In genomic region chr20:62200491-62201172, GRCh38 we compare ENCODE assay signal across 16 cellular contexts. TPM values are rescaled to one million over a fixed set of nuclear protein-coding genes. Genes with fewer than 3 reads are reported as not detected.
DNase-seq lines count a peak whose midpoint lies in the region; ATAC-seq and TF ChIP-seq lines count a peak whose summit lies in the region.
"Had no signal": no experiment of that assay in that cellular context is flagged by ENCODE, and none has a peak within 500 bp of the region (broad histone marks: within the 10 kb centered on the region; RNA-seq: fewer than 3 reads in every experiment).

No MANE protein-coding gene starts in this region.

- H3K27ac Mint-ChIP-seq in endothelial cell (ENCODE audit: unreplicated experiment): no peak overlapping the region
- no peak overlapping the region for H3K27ac Mint-ChIP-seq in activated CD4-positive, alpha-beta T cell treated with anti-CD3 and anti-CD28 coated beads, Interleukin-2, amount 10 ng/mL, durations not matched to agents 24 days and 14 days

- H3K4me3 Mint-ChIP-seq in endothelial cell (ENCODE audit: unreplicated experiment): peak overlapping the region; percentile 53
- no peak overlapping the region for H3K4me3 Mint-ChIP-seq in activated CD4-positive, alpha-beta T cell treated with anti-CD3 and anti-CD28 coated beads, Interleukin-2, amount 10 ng/mL, durations not matched to agents 24 days and 14 days
- H3K4me3 Mint-ChIP-seq: CD4-positive, CD25-positive, alpha-beta regulatory T cell had no signal

- H3K4me1 ChIP-seq in right atrium auricular region: no peaks in the 10 kb centered on the region
- no peaks in the 10 kb centered on the region for H3K4me1 ChIP-seq in neuronal stem cell (ENCODE audit: control insufficient read depth in 2 of 2, insufficient read depth in 1 of 2, low read depth in 1 of 2, low read length in 2 of 2)
- H3K4me1 ChIP-seq: Caco-2 had no signal

- H3K27me3 Mint-ChIP-seq in endothelial cell (ENCODE audit: unreplicated experiment): peaks cover 8% of the 10 kb centered on the region
- H3K27me3 Mint-ChIP-seq in activated CD4-positive, alpha-beta T cell treated with anti-CD3 and anti-CD28 coated beads, Interleukin-2, amount 10 ng/mL, durations not matched to agents 24 days and 14 days: no peaks in the 10 kb centered on the region
- H3K27me3 Mint-ChIP-seq: CD4-positive, CD25-positive, alpha-beta regulatory T cell had no signal

- WGBS in neuronal stem cell (ENCODE audit: extremely low coverage in 2 of 2, insufficient read length in 2 of 2, insufficient replicate concordance in 1 of 2), 2 donors: no CpG with 5 or more reads among the region's 38 CpGs

- H3K36me3 ChIP-seq in right atrium auricular region: peaks cover 60% of the 10 kb centered on the region
- peaks cover 29 to 63% of the 10 kb centered on the region in 2 donors for H3K36me3 ChIP-seq in neuronal stem cell (replicated peaks in 1 of 2; ENCODE audit: control insufficient read depth in 2 of 2, insufficient read depth in 2 of 2, low read length in 2 of 2)

- no peak overlapping the region for H3K14ac ChIP-seq in neuronal stem cell (ENCODE audit: low read length)

- H3K27ac ChIP-seq in right atrium auricular region (no peak overlapping the region), neuronal stem cell (replicated peaks; ENCODE audit: low read length) (no peak overlapping the region)

- TF ChIP-seq CTCF in right atrium auricular region (IDR thresholded peaks at IDR 0.05) (no peak), endothelial cell (IDR thresholded peaks at IDR 0.05; ENCODE audit: unreplicated experiment) (no peak), GM10266 (IDR thresholded peaks at IDR 0.05; ENCODE audit: control insufficient read depth, insufficient read depth, low read depth, missing control alignments) (no peak)

- no peaks in the 10 kb centered on the region for H3K9me3 Mint-ChIP-seq in endothelial cell (ENCODE audit: unreplicated experiment)
- no peaks in the 10 kb centered on the region for H3K9me3 Mint-ChIP-seq in activated CD4-positive, alpha-beta T cell treated with anti-CD3 and anti-CD28 coated beads, Interleukin-2, amount 10 ng/mL, durations not matched to agents 24 days and 14 days
- H3K9me3 Mint-ChIP-seq: CD4-positive, CD25-positive, alpha-beta regulatory T cell had no signal

- H2AK5ac ChIP-seq in neuronal stem cell (ENCODE audit: low read depth, low read length): no peak overlapping the region

- H3K9me3 ChIP-seq in right atrium auricular region (no peaks in the 10 kb centered on the region), neuronal stem cell (replicated peaks in 1 of 2; ENCODE audit: control insufficient read depth in 2 of 2, insufficient read depth in 1 of 2, low read depth in 1 of 2, low read length in 2 of 2) (peaks cover 0 to 2% of the 10 kb centered on the region in 2 donors)
- H3K9me3 ChIP-seq: Caco-2, MG63, Peyer's patch had no signal

- peaks cover 14% of the 10 kb centered on the region for H3K4me1 Mint-ChIP-seq in endothelial cell (ENCODE audit: unreplicated experiment)
- H3K4me1 Mint-ChIP-seq in activated CD4-positive, alpha-beta T cell treated with anti-CD3 and anti-CD28 coated beads, Interleukin-2, amount 10 ng/mL, durations not matched to agents 24 days and 14 days: no peaks in the 10 kb centered on the region

- in situ Hi-C loops in ACHN (cut with HindIII; ENCODE audit: low pct_ligation_motif_present, low pct_unique_long_range_greater_than_20kb, low sequenced_read_pairs): no loop called here

- no peak overlapping the region for H3K4me3 ChIP-seq in right atrium auricular region
- no peak overlapping the region for H3K4me3 ChIP-seq in neuronal stem cell (ENCODE audit: low read length in 2 of 2)
- H3K4me3 ChIP-seq: MG63 had no signal

- peaks cover 25% of the 10 kb centered on the region for H3K36me3 Mint-ChIP-seq in endothelial cell (ENCODE audit: low read depth, unreplicated experiment)
- H3K36me3 Mint-ChIP-seq in activated CD4-positive, alpha-beta T cell treated with anti-CD3 and anti-CD28 coated beads, Interleukin-2, amount 10 ng/mL, durations not matched to agents 24 days and 14 days (ENCODE audit: low read depth): peaks cover 41% of the 10 kb centered on the region

- peak overlapping the region; percentile 43 for H3K23ac ChIP-seq in neuronal stem cell (ENCODE audit: low read depth, low read length, poor library complexity)

- H4K91ac ChIP-seq in neuronal stem cell (ENCODE audit: low read depth, low read length, poor library complexity): no peak overlapping the region

- DNase-seq in left cardiac atrium: peak; percentile 20
- DNase-seq in right atrium auricular region (ENCODE audit: low spot score): no peak
- no peak for DNase-seq in endothelial cell (ENCODE audit: low spot score)
- no peak for DNase-seq in neuronal stem cell (ENCODE audit: low spot score)
- no peak for DNase-seq in kidney glomerular epithelial cell (lab: John Stamatoyannopoulos, UW)
- DNase-seq in ACHN: no peak
- DNase-seq in activated CD4-positive, alpha-beta T cell treated with anti-CD3 and anti-CD28 coated beads, Interleukin-2, amount 10 ng/mL, durations not matched to agents 24 days and 14 days: no peak
- DNase-seq in GM10266 (ENCODE audit: extremely low spot score): no peak
- DNase-seq: Caco-2; CD4-positive, CD25-positive, alpha-beta regulatory T cell; DMS153; EL; MG63; SIG-M5 had no signal

- peaks cover 4% of the 10 kb centered on the region for H3K79me1 ChIP-seq in neuronal stem cell (ENCODE audit: low read depth, low read length)

- ATAC-seq in left cardiac atrium: no peak

- no peak overlapping the region for H3K4me2 ChIP-seq in neuronal stem cell (ENCODE audit: insufficient read depth, low read length, poor library complexity, severe bottlenecking)

- no peak overlapping the region for H3K18ac ChIP-seq in neuronal stem cell (ENCODE audit: low read length)

- no peak overlapping the region for H2BK120ac ChIP-seq in neuronal stem cell (ENCODE audit: low read depth, low read length)

- H3K9ac ChIP-seq in neuronal stem cell (ENCODE audit: low read depth, low read length, poor library complexity): no peak overlapping the region

- no peaks in the 10 kb centered on the region for H3K27me3 ChIP-seq in right atrium auricular region
- H3K27me3 ChIP-seq in neuronal stem cell (ENCODE audit: control insufficient read depth in 3 of 3, insufficient read depth in 3 of 3, low read depth in 1 of 3, low read length in 3 of 3): no peaks in the 10 kb centered on the region
- H3K27me3 ChIP-seq: MG63, Peyer's patch had no signal

- no peak overlapping the region for H2AFZ ChIP-seq in neuronal stem cell (ENCODE audit: low read length)

- H2BK5ac ChIP-seq in neuronal stem cell (ENCODE audit: low read length): no peak overlapping the region

- H3K4ac ChIP-seq in neuronal stem cell (ENCODE audit: low read length): no peak overlapping the region

- no peak overlapping the region for H4K8ac ChIP-seq in neuronal stem cell (ENCODE audit: low read depth, low read length)

- intact Hi-C loops in left cardiac atrium (cut with DNase I): no loop called here
- intact Hi-C loops in activated CD4-positive, alpha-beta T cell treated with anti-CD3 and anti-CD28 coated beads, Interleukin-2, amount 10 ng/mL, durations not matched to agents 24 days and 14 days (cut with micrococcal nuclease): no loop called here

- H2BK12ac ChIP-seq in neuronal stem cell (ENCODE audit: low read length): no peak overlapping the region

- H2BK15ac ChIP-seq in neuronal stem cell (ENCODE audit: low read length): no peak overlapping the region

RNA-seq across cellular contexts. Expression of gene MTG2, which starts 17.8 kb away (rescaled TPM):
- total RNA-seq in left cardiac atrium (10 to 100 TPM; 19.1 to 28.9 TPM), right atrium auricular region (10 to 100 TPM; 20.7 to 24.1 TPM), endothelial cell (ENCODE audit: unreplicated experiment) (20.2 TPM)
- 24.2 TPM for polyA plus RNA-seq in neuronal stem cell (2013, experiment 1 of 2)
- polyA plus RNA-seq in neuronal stem cell (2013, experiment 2 of 2): 25.1 TPM
- 43.0 and 44.4 TPM in 2 replicates for total RNA-seq in activated CD4-positive, alpha-beta T cell treated with anti-CD3 and anti-CD28 coated beads, Interleukin-2, amount 10 ng/mL, durations not matched to agents 24 days and 14 days

RNA-seq across cellular contexts. Expression of gene HRH3, which starts 19.4 kb away (rescaled TPM):
- total RNA-seq in left cardiac atrium: not detected
- total RNA-seq in right atrium auricular region: not detected
- total RNA-seq in endothelial cell (ENCODE audit: unreplicated experiment): not detected
- polyA plus RNA-seq in neuronal stem cell (2013, experiment 1 of 2): 1.4 TPM
- polyA plus RNA-seq in neuronal stem cell (2013, experiment 2 of 2): 1.4 TPM
- not detected in 2 replicates for total RNA-seq in activated CD4-positive, alpha-beta T cell treated with anti-CD3 and anti-CD28 coated beads, Interleukin-2, amount 10 ng/mL, durations not matched to agents 24 days and 14 days
- total RNA-seq: A172; Caco-2; CD4-positive, CD25-positive, alpha-beta regulatory T cell had no signal
- polyA plus RNA-seq: CD4-positive, CD25-positive, alpha-beta regulatory T cell had no signal

RNA-seq across cellular contexts. Expression of gene OSBPL2, which starts 37.7 kb away (rescaled TPM):
- 10 to 100 TPM; 40.1 to 41.2 TPM for total RNA-seq in left cardiac atrium
- 10 to 100 TPM; 27.2 to 29.6 TPM for total RNA-seq in right atrium auricular region
- total RNA-seq in endothelial cell (ENCODE audit: unreplicated experiment): 39.5 TPM
- polyA plus RNA-seq in neuronal stem cell (2013, experiment 1 of 2): 23.2 TPM
- polyA plus RNA-seq in neuronal stem cell (2013, experiment 2 of 2): 23.6 TPM
- 29.0 and 29.2 TPM in 2 replicates for total RNA-seq in activated CD4-positive, alpha-beta T cell treated with anti-CD3 and anti-CD28 coated beads, Interleukin-2, amount 10 ng/mL, durations not matched to agents 24 days and 14 days

RNA-seq across cellular contexts. Expression of gene SS18L1, which starts 57.1 kb away (rescaled TPM):
- total RNA-seq in left cardiac atrium (1 to 10 TPM; 7.6 to 7.7 TPM), right atrium auricular region (1 to 10 TPM; 8.3 to 9.0 TPM), endothelial cell (ENCODE audit: unreplicated experiment) (17.5 TPM)
- polyA plus RNA-seq in neuronal stem cell (2013, experiment 1 of 2): 13.7 TPM
- 13.4 TPM for polyA plus RNA-seq in neuronal stem cell (2013, experiment 2 of 2)
- 26.7 and 29.0 TPM in 2 replicates for total RNA-seq in activated CD4-positive, alpha-beta T cell treated with anti-CD3 and anti-CD28 coated beads, Interleukin-2, amount 10 ng/mL, durations not matched to agents 24 days and 14 days

RNA-seq across cellular contexts. Expression of gene PSMA7, which starts 57.4 kb away (rescaled TPM):
- total RNA-seq in left cardiac atrium: 100 to 1,000 TPM; 174 to 210 TPM
- 100 to 1,000 TPM; 258 to 313 TPM for total RNA-seq in right atrium auricular region
- total RNA-seq in endothelial cell (ENCODE audit: unreplicated experiment): 302 TPM
- polyA plus RNA-seq in neuronal stem cell (2013, experiment 1 of 2): 299 TPM
- polyA plus RNA-seq in neuronal stem cell (2013, experiment 2 of 2): 308 TPM
- total RNA-seq in activated CD4-positive, alpha-beta T cell treated with anti-CD3 and anti-CD28 coated beads, Interleukin-2, amount 10 ng/mL, durations not matched to agents 24 days and 14 days: 434 and 449 TPM in 2 replicates
